25 cellular contexts compared by ENCODE assay signal in genomic region chr16:69496376-69496775, GRCh38.
"Had no signal": no experiment of that assay in that cellular context is flagged by ENCODE, and none has a peak within 500 bp of the region (broad histone marks: within the 10 kb centered on the region; RNA-seq: fewer than 3 reads in every experiment).

No MANE protein-coding gene starts in this region.

- H3K36me3 Mint-ChIP-seq: naive thymus-derived CD4-positive, alpha-beta T cell; neural progenitor cell; stimulated activated naive B cell treated with anti-CD40 and anti-IgM and Interleukin-4, amounts not matched to agents 10 μg/mL and 1 μg/mL and 100 μg/mL, for 72 hours had no signal

- H3K9me3 ChIP-seq: esophagus muscularis mucosa, gastroesophageal sphincter, psoas muscle, spleen, transverse colon, upper lobe of right lung, uterus had no signal

- H3K4me1 Mint-ChIP-seq: nephron had no signal

- H3K27ac Mint-ChIP-seq: naive thymus-derived CD4-positive, alpha-beta T cell; nephron; stimulated activated naive B cell treated with anti-CD40 and anti-IgM and Interleukin-4, amounts not matched to agents 10 μg/mL and 1 μg/mL and 100 μg/mL, for 72 hours; stimulated activated naive CD8-positive, alpha-beta T cell treated with anti-CD3 and anti-CD28 coated beads, Interleukin-15, Interleukin-2, amounts not matched to agents 100 ng/mL and 50 ng/mL, for 24 hours had no signal

- H3K4me3 Mint-ChIP-seq: naive thymus-derived CD4-positive, alpha-beta T cell; nephron; neural progenitor cell; stimulated activated naive B cell treated with anti-CD40 and anti-IgM and Interleukin-4, amounts not matched to agents 10 μg/mL and 1 μg/mL and 100 μg/mL, for 72 hours; stimulated activated naive CD8-positive, alpha-beta T cell treated with anti-CD3 and anti-CD28 coated beads, Interleukin-15, Interleukin-2, amounts not matched to agents 100 ng/mL and 50 ng/mL, for 24 hours had no signal

- DNase-seq: dermis blood vessel endothelial cell; effector memory CD4-positive, alpha-beta T cell; foreskin keratinocyte; kidney; mesendoderm; midbrain; naive thymus-derived CD4-positive, alpha-beta T cell; nucleus accumbens; psoas muscle; spleen; stimulated activated CD4-positive, alpha-beta T cell treated with anti-CD3 and anti-CD28 coated beads, Interleukin-4, amount 100 ng/mL, for 4 hours; stimulated activated naive B cell treated with anti-CD40 and anti-IgM and Interleukin-4, amounts not matched to agents 10 μg/mL and 1 μg/mL and 100 μg/mL, for 72 hours; transverse colon; upper lobe of right lung; uterus had no signal

- H3K9ac ChIP-seq: neural progenitor cell had no signal

- H3K4me3 ChIP-seq: coronary artery, esophagus muscularis mucosa, gastroesophageal sphincter, heart left ventricle, hepatocyte, neural progenitor cell, psoas muscle, skin epidermis, spleen, transverse colon, upper lobe of right lung, uterus had no signal

- FAIRE-seq: endothelial cell of umbilical vein, kidney had no signal

- H3K79me2 ChIP-seq: hepatocyte had no signal

- ATAC-seq: foreskin keratinocyte; gastroesophageal sphincter; naive thymus-derived CD4-positive, alpha-beta T cell; stimulated activated naive B cell treated with anti-CD40 and anti-IgM and Interleukin-4, amounts not matched to agents 10 μg/mL and 1 μg/mL and 100 μg/mL, for 72 hours; upper lobe of right lung had no signal

- H3K4me2 ChIP-seq: hepatocyte, neural progenitor cell had no signal

- H3K4me1 ChIP-seq: esophagus muscularis mucosa, foreskin keratinocyte, gastroesophageal sphincter, heart left ventricle, psoas muscle, transverse colon, upper lobe of right lung, uterus had no signal

- H3K27me3 ChIP-seq: esophagus muscularis mucosa, foreskin keratinocyte, gastroesophageal sphincter, hepatocyte, neural progenitor cell, spleen, transverse colon, upper lobe of right lung, uterus had no signal

- H3K36me3 ChIP-seq: esophagus muscularis mucosa, gastroesophageal sphincter, heart left ventricle, neural progenitor cell, spleen, transverse colon, upper lobe of right lung, uterus had no signal

- H2AFZ ChIP-seq: hepatocyte had no signal

- H3K27ac ChIP-seq: coronary artery, esophagus muscularis mucosa, foreskin keratinocyte, gastroesophageal sphincter, hepatocyte, neural progenitor cell, psoas muscle, skin epidermis, spleen, transverse colon, upper lobe of right lung, uterus had no signal

- H3K9me3 Mint-ChIP-seq: naive thymus-derived CD4-positive, alpha-beta T cell; stimulated activated naive CD8-positive, alpha-beta T cell treated with anti-CD3 and anti-CD28 coated beads, Interleukin-15, Interleukin-2, amounts not matched to agents 100 ng/mL and 50 ng/mL, for 24 hours had no signal
